9 cellular contexts compared by ENCODE assay signal in genomic region chr10:71767420-71768035, GRCh38. TPM values are rescaled to one million over a fixed set of nuclear protein-coding genes. Genes with fewer than 3 reads are reported as not detected.
DNase-seq lines count a peak whose midpoint lies in the region; ATAC-seq and TF ChIP-seq lines count a peak whose summit lies in the region.
"Had no signal": no experiment of that assay in that cellular context is flagged by ENCODE, and none has a peak within 500 bp of the region (broad histone marks: within the 10 kb centered on the region; RNA-seq: fewer than 3 reads in every experiment).

No MANE protein-coding gene starts in this region.

- H3K27ac Mint-ChIP-seq in Calu3 (ENCODE audit: unreplicated experiment): peak overlapping the region; percentile 87
- H3K27ac Mint-ChIP-seq in activated CD4-positive, alpha-beta memory T cell treated with anti-CD3 and anti-CD28 coated beads for 36 hours: peak overlapping the region; percentile 96

- no peaks in the 10 kb centered on the region for H3K36me3 ChIP-seq in prostate gland

- BruUV-seq in Calu3 (replicated peaks; lab: Mats Ljungman, UMichigan): no TSS peak

- H3K27me3 ChIP-seq in prostate gland (replicated peaks; ENCODE audit: insufficient read depth): no peaks in the 10 kb centered on the region

- H3K4me3 ChIP-seq in prostate gland: no peak overlapping the region

- peak overlapping the region; percentile 65 for H3K4me3 Mint-ChIP-seq in Calu3 (ENCODE audit: low read depth, unreplicated experiment)
- H3K4me3 Mint-ChIP-seq in activated CD4-positive, alpha-beta memory T cell treated with anti-CD3 and anti-CD28 coated beads for 36 hours: peak overlapping the region; percentile 38

- peaks cover 63% of the 10 kb centered on the region for H3K4me1 Mint-ChIP-seq in Calu3 (ENCODE audit: low read depth, unreplicated experiment)
- peaks cover 90% of the 10 kb centered on the region for H3K4me1 Mint-ChIP-seq in activated CD4-positive, alpha-beta memory T cell treated with anti-CD3 and anti-CD28 coated beads for 36 hours (ENCODE audit: low read depth)

- H3K4me1 ChIP-seq in prostate gland (replicated peaks): no peaks in the 10 kb centered on the region

- CTCF ChIA-PET in Calu3 (lab: Charles Lee): interaction anchor here (1.0 to 2.1 kb wide), 5 partner anchors 15 to 93 kb away, joined by 4 to 12 read pairs (median 7); no protein-coding TSS in a partner anchor
- CTCF ChIA-PET in activated CD4-positive, alpha-beta memory T cell treated with anti-CD3 and anti-CD28 coated beads for 36 hours (lab: Charles Lee): interaction anchor here (1.0 to 5.0 kb wide), 10 partner anchors 10 to 447 kb away, joined by 3 to 53 read pairs (median 8); no protein-coding TSS in a partner anchor

- H3K27me3 Mint-ChIP-seq in Calu3 (ENCODE audit: unreplicated experiment): no peaks in the 10 kb centered on the region
- H3K27me3 Mint-ChIP-seq in activated CD4-positive, alpha-beta memory T cell treated with anti-CD3 and anti-CD28 coated beads for 36 hours: no peaks in the 10 kb centered on the region

- 66% methylated on average over 10 of the region's 10 CpGs for WGBS in prostate gland

- POLR2A ChIA-PET in activated CD4-positive, alpha-beta memory T cell treated with anti-CD3 and anti-CD28 coated beads for 36 hours (lab: Charles Lee): interaction anchor here (0.9 to 11.1 kb wide), 9 partner anchors 10 to 116 kb away, joined by 3 to 108 read pairs (median 9); no protein-coding TSS in a partner anchor

- DNase-seq in Calu3 (peak; percentile 69), Right ventricle myocardium inferior (ENCODE audit: missing footprints) (peak; percentile 87), prostate gland (ENCODE audit: low spot score) (no peak), NCI-H1694 treated with DMSO at 0.1 percent for 48 hours (lab: John Stamatoyannopoulos, UW) (no peak), dedifferentiated amniotic fluid mesenchymal stem cell (ENCODE audit: extremely low spot score) (no peak)
- DNase-seq in activated CD4-positive, alpha-beta memory T cell treated with anti-CD3 and anti-CD28 coated beads for 36 hours: no peak
- DNase-seq: Kasumi-1 had no signal

- intact Hi-C loops in Calu3 (cut with micrococcal nuclease; ENCODE audit: unreplicated experiment) (loop anchor here (2.0 kb wide), 1 partner anchor 39 kb away; no protein-coding TSS in a partner anchor), Right ventricle myocardium inferior (cut with DNase I) (no loop called here), prostate gland (cut with DNase I) (no loop called here)
- intact Hi-C loops in activated CD4-positive, alpha-beta memory T cell treated with anti-CD3 and anti-CD28 coated beads for 36 hours (cut with micrococcal nuclease): loop anchor here (2.0 to 10.0 kb wide), 5 partner anchors 19 to 1193 kb away; partner anchors contain the start of gene SLC29A3

- H3K27ac ChIP-seq in prostate gland: peak overlapping the region; percentile 33 to 86

- peaks cover 23% of the 10 kb centered on the region for H3K36me3 Mint-ChIP-seq in Calu3 (ENCODE audit: insufficient read depth, unreplicated experiment)
- H3K36me3 Mint-ChIP-seq in activated CD4-positive, alpha-beta memory T cell treated with anti-CD3 and anti-CD28 coated beads for 36 hours: peaks cover 57% of the 10 kb centered on the region

- ATAC-seq in Right ventricle myocardium inferior: peak; percentile 5
- ATAC-seq in HG03039 (IDR thresholded peaks at IDR 0.05; ENCODE audit: unreplicated experiment): no peak
- no peak for ATAC-seq in GM18909 (IDR thresholded peaks at IDR 0.05; ENCODE audit: poor library complexity, unreplicated experiment)

- H3K9me3 ChIP-seq in prostate gland: no peaks in the 10 kb centered on the region

- peak; percentile 18 for TF ChIP-seq POLR2A in prostate gland (IDR thresholded peaks at IDR 0.05)

- no peaks in the 10 kb centered on the region for H3K9me3 Mint-ChIP-seq in Calu3 (ENCODE audit: low read depth, unreplicated experiment)
- H3K9me3 Mint-ChIP-seq in activated CD4-positive, alpha-beta memory T cell treated with anti-CD3 and anti-CD28 coated beads for 36 hours: no peaks in the 10 kb centered on the region

- TF ChIP-seq CTCF in Calu3 (IDR thresholded peaks at IDR 0.05; ENCODE audit: unreplicated experiment): no peak
- no peak for TF ChIP-seq CTCF in prostate gland (IDR thresholded peaks at IDR 0.05)

RNA-seq across cellular contexts. Expression of gene VSIR, which starts 5.8 kb away (rescaled TPM):
- total RNA-seq in Calu3 (2022): 30.1 and 46.1 TPM in 2 replicates
- 100 to 1,000 TPM; 112 TPM for total RNA-seq in activated CD4-positive, alpha-beta memory T cell treated with anti-CD3 and anti-CD28 coated beads for 36 hours
- total RNA-seq in Right ventricle myocardium inferior: 140 TPM
- 10 to 100 TPM; 23.1 to 40.2 TPM for total RNA-seq in prostate gland

RNA-seq across cellular contexts. Expression of gene C10orf105, which starts 48.0 kb away (rescaled TPM):
- total RNA-seq in Calu3 (2022): not detected in 2 replicates
- under 1 TPM; 0.63 to 0.76 TPM for total RNA-seq in activated CD4-positive, alpha-beta memory T cell treated with anti-CD3 and anti-CD28 coated beads for 36 hours
- 0.05 TPM for total RNA-seq in Right ventricle myocardium inferior
- total RNA-seq in prostate gland: under 1 TPM in 1 of 2 donors, not detected in 1; 0.11 TPM

Comparison
In these comparisons a context has a peak if more than half of its experiments do, and no peak if none do; other contexts are left out.
1. DNase-seq: peak in Calu3 (single experiment) and Right ventricle myocardium inferior (single experiment); none in activated CD4-positive, alpha-beta memory T cell treated with anti-CD3 and anti-CD28 coated beads for 36 hours (single experiment), prostate gland (single experiment), NCI-H1694 treated with DMSO at 0.1 percent for 48 hours (single experiment) and dedifferentiated amniotic fluid mesenchymal stem cell (single experiment).
2. intact Hi-C loops: an anchor here in Calu3 (2.0 kb wide) and activated CD4-positive, alpha-beta memory T cell treated with anti-CD3 and anti-CD28 coated beads for 36 hours (2.0 to 10.0 kb wide); none called in Right ventricle myocardium inferior and prostate gland.